In genomic region chr6:36123270-36124139, GRCh38 we compare ENCODE assay signal across 8 cellular contexts. TPM values are rescaled to one million over a fixed set of nuclear protein-coding genes. Genes with fewer than 3 reads are reported as not detected.
A peak's percentile ranks its signal among the peaks of the same experiment; 100 is the strongest.
DNase-seq lines count a peak whose midpoint lies in the region; ATAC-seq and TF ChIP-seq lines count a peak whose summit lies in the region.

No MANE protein-coding gene starts in this region.

- TF ChIP-seq CTCF in Loucy (conservative IDR thresholded peaks at IDR 0.05; ENCODE audit: low read length): peak; percentile 69

- H3K9me3 ChIP-seq in Loucy (ENCODE audit: insufficient read depth, low read depth, low read length): no peaks in the 10 kb centered on the region

- H3K4me2 ChIP-seq in Loucy (ENCODE audit: low read depth, low read length, poor library complexity, severe bottlenecking): peak overlapping the region; percentile 35

- no peaks in the 10 kb centered on the region for H3K79me2 ChIP-seq in Loucy (ENCODE audit: insufficient read depth, low read length)

- intact Hi-C loops in head of caudate nucleus (cut with DNase I): loop anchor here (5.0 to 10.0 kb wide), 2 partner anchors 74 to 231 kb away; partner anchors contain the start of gene BRPF3
- intact Hi-C loops in posterior cingulate gyrus (cut with DNase I): loop anchor here (1.0 to 10.0 kb wide), 2 partner anchors 73 to 241 kb away; partner anchors contain the start of gene BRPF3

- DNase-seq in COLO668 (lab: John Stamatoyannopoulos, UW; ENCODE audit: unreplicated experiment): peak; percentile 73
- peak; percentile 75 for DNase-seq in SK-N-DZ (ENCODE audit: low spot score)
- DNase-seq in activated naive CD4-positive, alpha-beta T cell (lab: John Stamatoyannopoulos, UW): peak; percentile 59 to 79 (median 66)
- DNase-seq in head of caudate nucleus: peak; percentile 60 to 91 (median 81)
- DNase-seq in posterior cingulate gyrus: peak; percentile 66 to 95 (median 76)
- peak; percentile 88 for DNase-seq in ureter (ENCODE audit: low spot score)

- H3K9ac ChIP-seq in Loucy (ENCODE audit: low read depth, low read length, poor library complexity, severe bottlenecking): peak overlapping the region; percentile 60

- peaks cover 11% of the 10 kb centered on the region; the same call in 1 of the 2 replicates for H3F3A ChIP-seq in Loucy (ENCODE audit: low read depth)

- no peak overlapping the region for H3K4me3 ChIP-seq in Loucy (ENCODE audit: low read length, poor library complexity, severe bottlenecking)

- 0 out of 2 replicates have a peak, but pooled peaks cover 4% of the 10 kb centered on the region for H3K36me3 ChIP-seq in Loucy (ENCODE audit: insufficient read depth, low read length)

- no peaks in the 10 kb centered on the region for H3K9me2 ChIP-seq in Loucy (replicated peaks; ENCODE audit: low read depth, low read length)

- H3K4me1 ChIP-seq in Loucy (ENCODE audit: insufficient read depth, low read length, poor library complexity, severe bottlenecking): peaks cover 73% of the 10 kb centered on the region

- peak; percentile 48 for ATAC-seq in GM21447 (IDR thresholded peaks at IDR 0.05; ENCODE audit: unreplicated experiment)

- H3K27me3 ChIP-seq in Loucy (ENCODE audit: insufficient read depth, low read length, poor library complexity, severe bottlenecking): no peaks in the 10 kb centered on the region

- no peaks in the 10 kb centered on the region for H4K20me1 ChIP-seq in Loucy (ENCODE audit: insufficient read depth, low read length, poor library complexity, severe bottlenecking)

- H2AFZ ChIP-seq in Loucy (ENCODE audit: low read length): no peak overlapping the region

RNA-seq across cellular contexts. Expression of gene MAPK13, which starts 6.8 kb away (rescaled TPM):
- polyA plus RNA-seq in SK-N-DZ (2014; cell fraction: cytosol; rRNA removed): 0.88 and 1.2 TPM in 2 replicates
- 1.8 and 5.0 TPM in 2 replicates for polyA plus RNA-seq in SK-N-DZ (2014; cell fraction: nucleus; rRNA removed)
- 70.3 TPM for total RNA-seq in ureter
